Comparison of ENCODE assay signal across 8 cellular contexts in genomic region chr15:68277605-68278344, GRCh38. TPM values are rescaled to one million over a fixed set of nuclear protein-coding genes. Genes with fewer than 3 reads are reported as not detected.
DNase-seq lines count a peak whose midpoint lies in the region; ATAC-seq and TF ChIP-seq lines count a peak whose summit lies in the region.

FEM1B (plus strand) TSS chr15:68277745; CDS start chr15:68278418, 673 bp downstream.

- H3K27me3 ChIP-seq in BJ (ENCODE audit: control insufficient read depth, insufficient read depth, low read length) (no peaks in the 10 kb centered on the region), layer of hippocampus (ENCODE audit: control insufficient read depth, insufficient read depth, low read length) (no peaks in the 10 kb centered on the region)

- no peaks in the 10 kb centered on the region for H3K36me3 ChIP-seq in BJ (ENCODE audit: control insufficient read depth, insufficient read depth, low read length)

- peak within 1 kb of the TSS; percentile 85 for H3K4me3 ChIP-seq in BJ (ENCODE audit: low read depth, low read length)

- CTCF ChIA-PET in BJ (lab: Yijun Ruan, JAX): interaction anchor here (0.6 to 3.6 kb wide), 8 partner anchors 12 to 396 kb away, joined by 3 to 17 read pairs (median 4); no protein-coding TSS in a partner anchor

- H3K27ac ChIP-seq in cingulate gyrus (ENCODE audit: low read depth, low read length) (peak within 1 kb of the TSS; percentile 99), layer of hippocampus (ENCODE audit: low read depth, low read length) (peak within 1 kb of the TSS; percentile 98)

- DNase-seq in BJ (ENCODE audit: low read depth): peak; percentile 49
- DNase-seq in NCI-H526 (lab: John Stamatoyannopoulos, UW): peak; percentile 87 to 95
- peak; percentile 91 for DNase-seq in activated CD4-positive, alpha-beta T cell treated with anti-CD3 and anti-CD28 coated beads for 48 hours
- DNase-seq in stimulated activated CD4-positive, alpha-beta T cell treated with anti-CD3 and anti-CD28 coated beads, Interleukin-1b, Interleukin-23, amount 100 ng/mL, for 4 hours (ENCODE audit: low read depth in 2 of 2): peak; percentile 80 to 83

- TF ChIP-seq CTCF in BJ (IDR thresholded peaks at IDR 0.05; ENCODE audit: insufficient read depth, low read depth, low read length): no peak

- POLR2A ChIA-PET in BJ (lab: Charles Lee): interaction anchor here (0.6 kb wide), 2 partner anchors 9 to 57 kb away, joined by 3 to 4 read pairs; no protein-coding TSS in a partner anchor

- ATAC-seq in GM19324 (IDR thresholded peaks at IDR 0.05; ENCODE audit: low FRiP score, unreplicated experiment) (peak; percentile 81), HG03460 (IDR thresholded peaks at IDR 0.05; ENCODE audit: unreplicated experiment) (peak; percentile 70)

RNA-seq across cellular contexts. Expression of gene FEM1B, which starts in this region (rescaled TPM):
- polyA plus RNA-seq in BJ (2011; rRNA removed): 58.3 and 78.4 TPM in 2 replicates
- 126 and 127 TPM in 2 replicates for polyA minus RNA-seq in BJ (2011; rRNA and poly(A)+ RNA removed)

Comparison
In these comparisons a context has a peak if more than half of its experiments do, and no peak if none do; other contexts are left out.
1. Peak in every context shown above with its lines: DNase-seq, ATAC-seq, H3K4me3 ChIP-seq and H3K27ac ChIP-seq.